Comparison of ENCODE assay signal across 8 cellular contexts in the genomic region with DNA sequence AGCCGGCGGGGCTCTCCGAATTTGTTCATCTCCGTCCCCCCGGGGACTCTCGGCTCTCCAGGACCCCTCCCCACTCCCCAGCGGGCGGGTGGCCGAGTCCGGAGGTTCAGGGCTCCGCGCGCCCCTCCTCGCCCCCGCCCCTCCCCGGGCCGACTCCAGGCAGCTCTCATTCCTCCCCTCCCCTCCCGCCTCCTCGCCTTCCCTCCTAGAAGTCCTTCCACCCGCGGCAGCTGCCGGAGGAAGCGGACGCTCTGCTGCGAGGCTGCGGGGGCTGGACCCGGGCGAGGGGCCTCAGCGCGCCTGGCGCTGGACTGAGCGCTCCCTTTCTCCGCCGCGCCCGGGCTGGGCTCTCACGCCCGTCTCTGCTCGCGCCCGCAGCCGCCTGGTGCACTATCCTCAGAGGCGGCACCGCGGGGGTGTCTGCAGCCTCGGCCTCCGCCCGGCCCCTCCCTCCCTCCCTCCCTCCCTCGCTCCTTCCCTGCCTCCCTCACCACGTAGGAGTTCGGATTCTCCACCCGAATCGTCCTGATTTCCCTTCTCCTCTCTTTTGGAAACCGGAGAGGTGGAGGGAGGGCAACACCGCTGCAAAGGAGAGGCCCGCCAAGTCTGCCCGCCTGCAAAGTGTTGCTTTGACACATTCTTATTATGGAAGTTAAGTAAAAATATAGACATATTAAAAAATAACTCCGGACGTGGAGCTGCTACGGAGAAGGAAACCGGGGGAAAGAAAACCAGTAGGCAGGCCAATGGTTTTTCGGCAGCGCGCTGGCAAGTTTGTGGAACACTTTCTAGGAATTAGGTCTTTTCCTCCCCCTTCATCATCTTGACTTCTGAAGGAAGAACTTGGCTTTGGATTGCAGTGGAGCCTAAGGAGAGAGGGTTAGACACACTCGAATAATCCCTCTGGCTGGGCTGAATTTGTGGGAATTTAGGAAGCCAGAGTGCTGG. TPM values are rescaled to one million over a fixed set of nuclear protein-coding genes. Genes with fewer than 3 reads are reported as not detected.
DNase-seq lines count a peak whose midpoint lies in the region; ATAC-seq, FAIRE-seq and TF ChIP-seq lines count a peak whose summit lies in the region.

A gene with protein sequence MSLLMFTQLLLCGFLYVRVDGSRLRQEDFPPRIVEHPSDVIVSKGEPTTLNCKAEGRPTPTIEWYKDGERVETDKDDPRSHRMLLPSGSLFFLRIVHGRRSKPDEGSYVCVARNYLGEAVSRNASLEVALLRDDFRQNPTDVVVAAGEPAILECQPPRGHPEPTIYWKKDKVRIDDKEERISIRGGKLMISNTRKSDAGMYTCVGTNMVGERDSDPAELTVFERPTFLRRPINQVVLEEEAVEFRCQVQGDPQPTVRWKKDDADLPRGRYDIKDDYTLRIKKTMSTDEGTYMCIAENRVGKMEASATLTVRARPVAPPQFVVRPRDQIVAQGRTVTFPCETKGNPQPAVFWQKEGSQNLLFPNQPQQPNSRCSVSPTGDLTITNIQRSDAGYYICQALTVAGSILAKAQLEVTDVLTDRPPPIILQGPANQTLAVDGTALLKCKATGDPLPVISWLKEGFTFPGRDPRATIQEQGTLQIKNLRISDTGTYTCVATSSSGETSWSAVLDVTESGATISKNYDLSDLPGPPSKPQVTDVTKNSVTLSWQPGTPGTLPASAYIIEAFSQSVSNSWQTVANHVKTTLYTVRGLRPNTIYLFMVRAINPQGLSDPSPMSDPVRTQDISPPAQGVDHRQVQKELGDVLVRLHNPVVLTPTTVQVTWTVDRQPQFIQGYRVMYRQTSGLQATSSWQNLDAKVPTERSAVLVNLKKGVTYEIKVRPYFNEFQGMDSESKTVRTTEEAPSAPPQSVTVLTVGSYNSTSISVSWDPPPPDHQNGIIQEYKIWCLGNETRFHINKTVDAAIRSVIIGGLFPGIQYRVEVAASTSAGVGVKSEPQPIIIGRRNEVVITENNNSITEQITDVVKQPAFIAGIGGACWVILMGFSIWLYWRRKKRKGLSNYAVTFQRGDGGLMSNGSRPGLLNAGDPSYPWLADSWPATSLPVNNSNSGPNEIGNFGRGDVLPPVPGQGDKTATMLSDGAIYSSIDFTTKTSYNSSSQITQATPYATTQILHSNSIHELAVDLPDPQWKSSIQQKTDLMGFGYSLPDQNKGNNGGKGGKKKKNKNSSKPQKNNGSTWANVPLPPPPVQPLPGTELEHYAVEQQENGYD (N-terminal part only) (plus strand): TSS at position 494 of the 948 bp plus-strand sequence. CDS start 687 bp downstream, outside the sequence.

- DNase-seq in HCEC 1CT (peak; percentile 18), RWPE1 (ENCODE audit: low spot score) (peak; percentile 1), fibroblast of pulmonary artery (ENCODE audit: low read depth) (peak; percentile 4), omental fat pad (ENCODE audit: low spot score) (peak; percentile 21), GM19239 (ENCODE audit: insufficient read length, low spot score) (no peak)

- ATAC-seq in omental fat pad (ENCODE audit: low FRiP score) (peak; percentile 81), HG02610 (IDR thresholded peaks at IDR 0.05; ENCODE audit: unreplicated experiment) (no peak), GM18502 (IDR thresholded peaks at IDR 0.05; ENCODE audit: poor library complexity, unreplicated experiment) (no peak), HG03280 (IDR thresholded peaks at IDR 0.05; ENCODE audit: unreplicated experiment) (no peak)

- H3K27ac ChIP-seq in RWPE1: no peak within 1 kb of the TSS

- no peak for FAIRE-seq in GM19239 (lab: Jason Lieb, UNC)

- CTCF ChIA-PET in RWPE1 (lab: Yijun Ruan, JAX): no interaction called here

- TF ChIP-seq CTCF in RWPE1 (conservative IDR thresholded peaks at IDR 0.05; ENCODE audit: low read depth) (no peak), fibroblast of pulmonary artery (IDR thresholded peaks at IDR 0.05; ENCODE audit: low read length, missing control alignments) (no peak), omental fat pad (IDR thresholded peaks at IDR 0.05) (no peak)

- POLR2A ChIA-PET in RWPE1 (lab: Yijun Ruan, JAX; ENCODE audit: low non-redundant PET): no interaction called here

- peak within 1 kb of the TSS; percentile 38 for H3K4me3 ChIP-seq in fibroblast of pulmonary artery (replicated peaks; ENCODE audit: low read depth, low read length)

RNA-seq across cellular contexts. Expression of the gene that starts here (rescaled TPM):
- 1 to 10 TPM in 3 of 4 donors, under 1 TPM in 1; 0.12 to 1.3 (median 1.1) TPM for total RNA-seq in omental fat pad
